Comparison of ENCODE assay signal across 18 cellular contexts in the genomic region with DNA sequence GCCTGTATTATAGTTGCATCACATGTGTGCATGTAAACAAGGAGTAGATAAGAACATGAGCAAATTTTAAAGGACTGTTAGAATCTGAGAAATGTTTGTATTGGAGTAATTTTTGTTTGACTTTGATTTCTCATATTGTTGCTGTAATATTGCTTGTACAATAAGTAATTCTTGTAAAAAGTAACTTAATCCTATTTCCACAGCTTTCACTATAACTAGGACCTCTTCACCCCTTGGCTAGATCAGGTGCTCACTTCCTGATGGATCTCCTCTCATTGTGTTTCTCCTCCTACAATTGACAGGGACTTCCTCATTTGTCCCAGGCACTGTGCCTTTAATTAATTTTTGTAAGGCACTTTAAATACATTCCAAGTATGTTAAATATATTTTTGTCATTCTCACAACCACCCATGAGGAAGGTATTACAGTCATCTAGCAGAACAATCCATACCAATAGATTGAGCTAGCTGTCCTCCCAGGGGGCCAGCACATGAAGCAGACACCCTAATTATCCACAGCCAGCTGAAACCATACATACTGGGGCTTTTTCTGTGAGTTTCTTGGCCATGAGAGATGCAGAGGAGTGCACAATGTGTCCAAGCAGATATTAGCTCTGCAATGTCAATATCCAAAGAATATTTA.
"Had no signal": no experiment of that assay in that cellular context is flagged by ENCODE, and none has a peak within 500 bp of the region (broad histone marks: within the 10 kb centered on the region; RNA-seq: fewer than 3 reads in every experiment).

No MANE protein-coding gene starts in this region.

- FAIRE-seq: bronchial epithelial cell, islet of Langerhans, pancreas had no signal

- H3K4me3 Mint-ChIP-seq: activated naive CD8-positive, alpha-beta T cell treated with anti-CD3 and anti-CD28 coated beads, Interleukin-2, amount 10 ng/mL, durations not matched to agents 7 days and 5 days; dendritic cell treated with granulocyte-macrophage colony-stimulating factor and Interleukin-4, amounts not matched to agents 40 ng/mL and 50 ng/mL, for 4 days; naive thymus-derived CD4-positive, alpha-beta T cell; stimulated activated effector memory CD8-positive, alpha-beta T cell treated with anti-CD3 and anti-CD28 coated beads, Interleukin-12 subunit alpha, Interleukin-12 subunit beta, amount 100 ng/mL, for 72 hours; T-helper 2 cell treated with Interferon-gamma antibody and Interleukin-4, amounts not matched to agents 5 μg/mL and 100 μg/mL, for 36 hours had no signal

- H3K27me3 Mint-ChIP-seq: dendritic cell treated with granulocyte-macrophage colony-stimulating factor and Interleukin-4, amounts not matched to agents 40 ng/mL and 50 ng/mL, for 4 days had no signal

- ATAC-seq: activated CD4-positive, CD25-positive, alpha-beta regulatory T cell treated with anti-CD3 and anti-CD28 coated beads, Interleukin-2, amount 50 U/mL, for 24 hours; foreskin keratinocyte; mucosa of descending colon; naive thymus-derived CD4-positive, alpha-beta T cell; pancreas; stimulated activated effector memory CD8-positive, alpha-beta T cell treated with anti-CD3 and anti-CD28 coated beads, Interleukin-12 subunit alpha, Interleukin-12 subunit beta, amount 100 ng/mL, for 72 hours had no signal

- H3K4me3 ChIP-seq: mucosa of descending colon, pancreas had no signal

- H3K27ac Mint-ChIP-seq: activated naive CD8-positive, alpha-beta T cell treated with anti-CD3 and anti-CD28 coated beads, Interleukin-2, amount 10 ng/mL, durations not matched to agents 7 days and 5 days; dendritic cell treated with granulocyte-macrophage colony-stimulating factor and Interleukin-4, amounts not matched to agents 40 ng/mL and 50 ng/mL, for 4 days; naive thymus-derived CD4-positive, alpha-beta T cell; stimulated activated effector memory CD8-positive, alpha-beta T cell treated with anti-CD3 and anti-CD28 coated beads, Interleukin-12 subunit alpha, Interleukin-12 subunit beta, amount 100 ng/mL, for 72 hours; T-helper 2 cell treated with Interferon-gamma antibody and Interleukin-4, amounts not matched to agents 5 μg/mL and 100 μg/mL, for 36 hours had no signal

- H3K27ac ChIP-seq: foreskin keratinocyte, pancreas had no signal

- H3K9me3 ChIP-seq: mucosa of descending colon, pancreas had no signal

- H3K4me1 ChIP-seq: foreskin keratinocyte, pancreas had no signal

- H3K36me3 Mint-ChIP-seq: stimulated activated effector memory CD8-positive, alpha-beta T cell treated with anti-CD3 and anti-CD28 coated beads, Interleukin-12 subunit alpha, Interleukin-12 subunit beta, amount 100 ng/mL, for 72 hours had no signal

- H3K27me3 ChIP-seq: foreskin keratinocyte, pancreas had no signal

- DNase-seq: activated CD4-positive, alpha-beta T cell treated with anti-CD3 and anti-CD28 coated beads, Interleukin-2, amount 50 U/mL, for 1 hour; activated CD8-positive, alpha-beta memory T cell treated with anti-CD3 and anti-CD28 coated beads for 24 hours; activated naive CD4-positive, alpha-beta T cell; activated naive CD8-positive, alpha-beta T cell treated with anti-CD3 and anti-CD28 coated beads, Interleukin-2, amount 10 ng/mL, durations not matched to agents 7 days and 5 days; aorta; effector memory CD4-positive, alpha-beta T cell; foreskin keratinocyte; glutamatergic neuron; mucosa of descending colon; naive thymus-derived CD4-positive, alpha-beta T cell; pancreas; stimulated activated CD4-positive, alpha-beta T cell treated with anti-CD3 and anti-CD28 coated beads, Interleukin-1b, Interleukin-23, amount 100 ng/mL, for 48 hours had no signal

- H3K9me3 Mint-ChIP-seq: dendritic cell treated with granulocyte-macrophage colony-stimulating factor and Interleukin-4, amounts not matched to agents 40 ng/mL and 50 ng/mL, for 4 days; stimulated activated effector memory CD8-positive, alpha-beta T cell treated with anti-CD3 and anti-CD28 coated beads, Interleukin-12 subunit alpha, Interleukin-12 subunit beta, amount 100 ng/mL, for 72 hours; T-helper 2 cell treated with Interferon-gamma antibody and Interleukin-4, amounts not matched to agents 5 μg/mL and 100 μg/mL, for 36 hours had no signal

- H3K36me3 ChIP-seq: pancreas had no signal
